ENCODE assay signal across 8 cellular contexts in the genomic region with DNA sequence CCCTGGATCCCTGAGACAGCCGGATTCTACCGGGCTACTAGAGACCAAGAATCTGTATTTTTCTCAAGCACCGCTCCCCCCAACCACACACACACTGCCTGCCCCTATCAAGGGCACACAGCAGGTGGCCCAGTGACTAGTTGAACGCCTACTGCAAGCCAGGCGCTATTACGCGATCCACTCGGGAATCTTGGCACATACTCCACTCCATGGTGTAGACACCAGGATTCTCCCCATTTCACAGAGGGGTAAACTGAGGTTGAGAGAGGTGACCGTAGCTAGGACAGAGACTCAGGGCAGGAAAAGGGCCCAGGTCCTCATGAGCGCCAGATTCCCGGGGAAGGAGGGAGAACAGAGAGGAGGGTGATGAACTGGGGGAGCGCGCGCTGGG. TPM values are rescaled to one million over a fixed set of nuclear protein-coding genes. Genes with fewer than 3 reads are reported as not detected.
A peak's percentile ranks its signal among the peaks of the same experiment; 100 is the strongest.
DNase-seq lines count a peak whose midpoint lies in the region; ATAC-seq and TF ChIP-seq lines count a peak whose summit lies in the region.

No MANE protein-coding gene starts in this region.

- no peaks in the 10 kb centered on the region for H3K27me3 ChIP-seq in HCT116 (ENCODE audit: insufficient read depth, low read length)
- peaks cover 10% of the 10 kb centered on the region for H3K27me3 ChIP-seq in WERI-Rb-1 (ENCODE audit: insufficient read depth, low read depth, severe bottlenecking)
- H3K27me3 ChIP-seq in right atrium auricular region: no peaks in the 10 kb centered on the region

- H2AFZ ChIP-seq in HCT116 (ENCODE audit: low read depth, low read length, poor library complexity, severe bottlenecking): peak overlapping the region; percentile 65

- RAD21 ChIA-PET in HCT116 (lab: Charles Lee; ENCODE audit: low non-redundant PET in 1 of 2, low total read pairs in 2 of 2, uncharacterized antibody in 2 of 2, unreplicated experiment in 2 of 2): no interaction called here

- no peak for TF ChIP-seq RAD21 in HCT116 (IDR thresholded peaks at IDR 0.05; ENCODE audit: low read depth)

- peak overlapping the region; percentile 66 for H3K9ac ChIP-seq in HCT116 (ENCODE audit: low read length)

- DNase-seq in HCT116 (ENCODE audit: low read depth, low spot score) (no peak), WERI-Rb-1 (no peak), right atrium auricular region (ENCODE audit: low spot score) (no peak), amniotic stem cell (lab: John Stamatoyannopoulos, UW) (no peak), GM20000 (ENCODE audit: low spot score) (no peak)

- ATAC-seq in HCT116 (peak; percentile 18), HG02588 (IDR thresholded peaks at IDR 0.05; ENCODE audit: unreplicated experiment) (no peak), HG02981 (IDR thresholded peaks at IDR 0.05; ENCODE audit: unreplicated experiment) (no peak)

- TF ChIP-seq CTCF in HCT116 (IDR thresholded peaks at IDR 0.05 in 2 of 3, conservative IDR thresholded peaks at IDR 0.05 in 1 of 3; ENCODE audit: borderline replicate concordance in 1 of 3, insufficient read depth in 1 of 3, low read depth in 2 of 3, low read length in 2 of 3): no peak
- no peak for TF ChIP-seq CTCF in WERI-Rb-1 (IDR thresholded peaks at IDR 0.05; ENCODE audit: low read depth, low read length)
- TF ChIP-seq CTCF in right atrium auricular region (IDR thresholded peaks at IDR 0.05): no peak
- TF ChIP-seq CTCF in GM20000 (IDR thresholded peaks at IDR 0.05; ENCODE audit: extremely low read depth, missing control alignments): no peak

- CTCF ChIA-PET in HCT116 (lab: Charles Lee): no interaction called here

- no peak for TF ChIP-seq POLR2A in HCT116 (IDR thresholded peaks at IDR 0.05; ENCODE audit: borderline replicate concordance, extremely low read depth, insufficient read depth, insufficient read length)

- H3K4me3 ChIP-seq in HCT116 (replicated peaks in 1 of 2; ENCODE audit: low read depth in 1 of 2, low read length in 2 of 2) (peak overlapping the region; percentile 75 to 85), WERI-Rb-1 (ENCODE audit: low read depth, low read length) (peak overlapping the region; percentile 48), right atrium auricular region (peak overlapping the region; percentile 78 to 93), skin epidermis (peak overlapping the region; percentile 66 to 100 (median 96))

- H4K20me1 ChIP-seq in HCT116 (ENCODE audit: insufficient read depth): no peaks in the 10 kb centered on the region

- H3K9me2 ChIP-seq in HCT116 (ENCODE audit: insufficient read depth): no peaks in the 10 kb centered on the region

- H3K4me2 ChIP-seq in HCT116 (ENCODE audit: low read length): peak overlapping the region; percentile 96

- intact Hi-C loops in HCT116 (cut with micrococcal nuclease): no loop called here

- H3K27ac ChIP-seq in HCT116 (ENCODE audit: low read depth, low read length) (peak overlapping the region; percentile 54; the same call in 1 of the 2 replicates), WERI-Rb-1 (no peak overlapping the region), right atrium auricular region (peak overlapping the region; percentile 89 to 90), skin epidermis (peak overlapping the region in 20 of 21 experiments; percentile 62 to 97 (median 90))

- H3K4me1 ChIP-seq in HCT116 (ENCODE audit: control insufficient read depth in 1 of 2, insufficient read depth in 2 of 2, low read length in 2 of 2) (peaks cover 0 to 14% of the 10 kb centered on the region in 2 experiments; a peak in 2 of 4 replicates), right atrium auricular region (peaks cover 0 to 10% of the 10 kb centered on the region in 2 donors)

- POLR2A ChIA-PET in HCT116 (lab: Charles Lee): no interaction called here

- H3K36me3 ChIP-seq in HCT116 (ENCODE audit: control insufficient read depth in 1 of 2, insufficient read depth in 2 of 2, low read length in 2 of 2) (no peaks in the 10 kb centered on the region), WERI-Rb-1 (no peaks in the 10 kb centered on the region; the same call in 1 of the 2 replicates), right atrium auricular region (peaks cover 8% of the 10 kb centered on the region)

- BruUV-seq in HCT116 (replicated peaks; lab: Mats Ljungman, UMichigan): no TSS peak

- H3K79me2 ChIP-seq in HCT116 (ENCODE audit: insufficient read depth, low read length): no peaks in the 10 kb centered on the region

- H3K9me3 ChIP-seq in HCT116 (ENCODE audit: control insufficient read depth in 1 of 2, insufficient read depth in 1 of 2, low read depth in 1 of 2, low read length in 2 of 2) (no peaks in the 10 kb centered on the region), WERI-Rb-1 (ENCODE audit: severe bottlenecking) (no peaks in the 10 kb centered on the region), right atrium auricular region (no peaks in the 10 kb centered on the region)

TF ChIP-seq in HCT116, 20 proteins besides CTCF, POLR2A, EP300 and RAD21:
- TF ChIP-seq EGR1 (IDR thresholded peaks at IDR 0.05; ENCODE audit: low read depth) (no peak), SIN3A (IDR thresholded peaks at IDR 0.05; ENCODE audit: low read depth) (no peak), YY1 (IDR thresholded peaks at IDR 0.05; ENCODE audit: extremely low read depth, insufficient replicate concordance, low read depth, low read length) (no peak), ZFX (IDR thresholded peaks at IDR 0.05) (0 out of 2 replicates have a peak, but pooled peaks have one; percentile 15)
- TF ChIP-seq, protein P1, sequence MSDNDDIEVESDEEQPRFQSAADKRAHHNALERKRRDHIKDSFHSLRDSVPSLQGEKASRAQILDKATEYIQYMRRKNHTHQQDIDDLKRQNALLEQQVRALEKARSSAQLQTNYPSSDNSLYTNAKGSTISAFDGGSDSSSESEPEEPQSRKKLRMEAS (IDR thresholded peaks at IDR 0.05): peak; percentile 41; the same call in 1 of the 2 replicates
TF ChIP-seq in HCT116: peak in this region for 2.

RNA-seq across cellular contexts. Expression of a gene that starts 0.5 kb away (rescaled TPM):
- 18.5 TPM for total RNA-seq in HCT116 (2021; ENCODE audit: unreplicated experiment)
- polyA plus RNA-seq in HCT116 (2012): 13.9 and 14.8 TPM in 2 replicates
- 10 to 100 TPM; 11.6 to 16.8 TPM for total RNA-seq in right atrium auricular region

RNA-seq across cellular contexts. Expression of a gene that starts 16.8 kb away (rescaled TPM):
- total RNA-seq in HCT116 (2021; ENCODE audit: unreplicated experiment) (not detected), right atrium auricular region (under 1 TPM in 1 of 2 donors, not detected in 1; 0.31 TPM)
- polyA plus RNA-seq in HCT116 (2012): 0.12 and 0.14 TPM in 2 replicates

RNA-seq across cellular contexts. Expression of a gene that starts 20.5 kb away (rescaled TPM):
- 101 TPM for total RNA-seq in HCT116 (2021; ENCODE audit: unreplicated experiment)
- 49.1 and 49.4 TPM in 2 replicates for polyA plus RNA-seq in HCT116 (2012)
- total RNA-seq in right atrium auricular region: 10 to 100 TPM; 12.7 to 23.2 TPM

RNA-seq across cellular contexts. Expression of a gene that starts 25.9 kb away (rescaled TPM):
- 43.8 TPM for total RNA-seq in HCT116 (2021; ENCODE audit: unreplicated experiment)
- polyA plus RNA-seq in HCT116 (2012): 24.1 and 29.2 TPM in 2 replicates
- total RNA-seq in right atrium auricular region: 1 to 10 TPM in 1 of 2 donors, under 1 TPM in 1; 0.30 to 3.9 TPM

RNA-seq across cellular contexts. Expression of a gene that starts 34.1 kb away (rescaled TPM):
- total RNA-seq in HCT116 (2021; ENCODE audit: unreplicated experiment): 254 TPM
- polyA plus RNA-seq in HCT116 (2012): 241 and 250 TPM in 2 replicates
- 100 to 1,000 TPM; 163 to 240 TPM for total RNA-seq in right atrium auricular region
